In genomic region chrX:135522132-135522530, GRCh38 we compare ENCODE assay signal across 1 cellular context.
TF ChIP-seq lines count a peak whose summit lies in the region.

No MANE protein-coding gene starts in this region.

TF ChIP-seq in WTC11, 78 proteins besides CTCF, POLR2A, EP300 and RAD21 (continued from another document):
- TF ChIP-seq ERG (CRISPR knock-in tag; IDR thresholded peaks at IDR 0.05) = no peak
- no peak for TF ChIP-seq ZBTB21 (CRISPR knock-in tag; IDR thresholded peaks at IDR 0.05; ENCODE audit: borderline replicate concordance)
